8 cellular contexts compared by ENCODE assay signal in the genomic region with DNA sequence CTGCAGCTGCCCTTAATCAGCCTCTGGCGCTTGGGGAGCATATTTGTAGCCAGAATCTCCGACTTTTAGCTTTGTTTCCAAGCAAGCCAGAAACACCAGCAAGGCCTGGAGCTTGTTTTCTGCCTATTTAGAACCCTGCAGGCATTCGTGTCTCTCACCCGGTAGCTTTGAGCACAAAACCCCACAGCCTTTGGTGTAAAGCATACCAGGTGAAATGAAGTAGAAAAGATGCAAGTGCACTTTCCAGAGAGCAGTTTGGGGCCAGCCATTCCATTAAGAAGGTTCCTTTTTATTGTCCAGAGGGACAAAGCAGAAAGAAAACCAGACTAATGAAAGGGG. TPM values are rescaled to one million over a fixed set of nuclear protein-coding genes. Genes with fewer than 3 reads are reported as not detected.
DNase-seq lines count a peak whose midpoint lies in the region; TF ChIP-seq lines count a peak whose summit lies in the region.

No MANE protein-coding gene starts in this region.

- peaks cover 17 to 25% of the 10 kb centered on the region in 2 donors for H3K4me1 ChIP-seq in thyroid gland

- WGBS in thyroid gland, 2 donors = 0% methylated on average over 4 of the region's 4 CpGs

- peaks cover 60% of the 10 kb centered on the region for H3K4me1 Mint-ChIP-seq in activated naive CD4-positive, alpha-beta T cell treated with anti-CD3 and anti-CD28 coated beads, Interleukin-2, amount 50 U/mL, for 24 hours
- H3K4me1 Mint-ChIP-seq in activated CD4-positive, alpha-beta memory T cell treated with anti-CD3 and anti-CD28 coated beads, Interleukin-2, amount 10 ng/mL, durations not matched to agents 7 days and 5 days = peaks cover 35% of the 10 kb centered on the region
- H3K4me1 Mint-ChIP-seq in immature natural killer cell = peaks cover 33 to 58% of the 10 kb centered on the region in 2 donors

- intact Hi-C loops in thyroid gland (cut with DNase I) = no loop called here

- no peaks in the 10 kb centered on the region for H3K9me3 ChIP-seq in thyroid gland

- no peak for TF ChIP-seq POLR2A in thyroid gland (IDR thresholded peaks at IDR 0.05)

- H3K9me3 Mint-ChIP-seq in activated naive CD4-positive, alpha-beta T cell treated with anti-CD3 and anti-CD28 coated beads, Interleukin-2, amount 50 U/mL, for 24 hours = no peaks in the 10 kb centered on the region
- no peaks in the 10 kb centered on the region for H3K9me3 Mint-ChIP-seq in activated CD4-positive, alpha-beta memory T cell treated with anti-CD3 and anti-CD28 coated beads, Interleukin-2, amount 10 ng/mL, durations not matched to agents 7 days and 5 days
- no peaks in the 10 kb centered on the region for H3K9me3 Mint-ChIP-seq in immature natural killer cell

- peak overlapping the region in 2 of 3 donors; percentile 26 to 67 for H3K4me3 ChIP-seq in thyroid gland (replicated peaks in 1 of 3)

- POLR2A ChIA-PET in activated CD4-positive, alpha-beta memory T cell treated with anti-CD3 and anti-CD28 coated beads, Interleukin-2, amount 10 ng/mL, durations not matched to agents 7 days and 5 days (lab: Charles Lee) = interaction anchor here (0.9 to 3.6 kb wide), 6 partner anchors 8 to 197 kb away, joined by 3 to 40 read pairs (median 9); no protein-coding TSS in a partner anchor

- H3K27ac ChIP-seq in thyroid gland = peak overlapping the region; percentile 91 to 93 (median 92)

- peak overlapping the region; percentile 96 for H3K4me3 Mint-ChIP-seq in activated naive CD4-positive, alpha-beta T cell treated with anti-CD3 and anti-CD28 coated beads, Interleukin-2, amount 50 U/mL, for 24 hours
- H3K4me3 Mint-ChIP-seq in activated CD4-positive, alpha-beta memory T cell treated with anti-CD3 and anti-CD28 coated beads, Interleukin-2, amount 10 ng/mL, durations not matched to agents 7 days and 5 days = peak overlapping the region; percentile 89
- peak overlapping the region; percentile 92 to 99 (median 97) for H3K4me3 Mint-ChIP-seq in immature natural killer cell

- DNase-seq in activated naive CD4-positive, alpha-beta T cell treated with anti-CD3 and anti-CD28 coated beads, Interleukin-2, amount 50 U/mL, for 16 hours = no peak
- DNase-seq in activated CD4-positive, alpha-beta memory T cell treated with anti-CD3 and anti-CD28 coated beads, Interleukin-2, amount 10 ng/mL, durations not matched to agents 7 days and 5 days = no peak
- DNase-seq in immature natural killer cell = no peak
- no peak for DNase-seq in thyroid gland
- no peak for DNase-seq in NCI-H510A treated with DMSO at 0.1 percent for 48 hours (lab: John Stamatoyannopoulos, UW)
- no peak for DNase-seq in GM10266 (ENCODE audit: extremely low spot score)
- DNase-seq in amniotic stem cell (lab: John Stamatoyannopoulos, UW) = no peak

- peak overlapping the region; percentile 95 for H3K27ac Mint-ChIP-seq in activated naive CD4-positive, alpha-beta T cell treated with anti-CD3 and anti-CD28 coated beads, Interleukin-2, amount 50 U/mL, for 24 hours
- peak overlapping the region; percentile 97 for H3K27ac Mint-ChIP-seq in activated CD4-positive, alpha-beta memory T cell treated with anti-CD3 and anti-CD28 coated beads, Interleukin-2, amount 10 ng/mL, durations not matched to agents 7 days and 5 days
- H3K27ac Mint-ChIP-seq in immature natural killer cell = peak overlapping the region; percentile 95 to 99 (median 98)

- peaks cover 15 to 18% of the 10 kb centered on the region in 2 donors for H3K36me3 ChIP-seq in thyroid gland

- CTCF ChIA-PET in activated CD4-positive, alpha-beta memory T cell treated with anti-CD3 and anti-CD28 coated beads, Interleukin-2, amount 10 ng/mL, durations not matched to agents 7 days and 5 days (lab: Charles Lee) = interaction anchor here (1.2 to 3.4 kb wide), 7 partner anchors 9 to 197 kb away, joined by 4 to 39 read pairs (median 10); no protein-coding TSS in a partner anchor

- H3K27me3 ChIP-seq in thyroid gland = no peaks in the 10 kb centered on the region

- TF ChIP-seq CTCF in thyroid gland (IDR thresholded peaks at IDR 0.05) (no peak), GM10266 (IDR thresholded peaks at IDR 0.05; ENCODE audit: control insufficient read depth, insufficient read depth, low read depth, missing control alignments) (no peak)

- no peaks in the 10 kb centered on the region for H3K27me3 Mint-ChIP-seq in activated naive CD4-positive, alpha-beta T cell treated with anti-CD3 and anti-CD28 coated beads, Interleukin-2, amount 50 U/mL, for 24 hours
- no peaks in the 10 kb centered on the region for H3K27me3 Mint-ChIP-seq in activated CD4-positive, alpha-beta memory T cell treated with anti-CD3 and anti-CD28 coated beads, Interleukin-2, amount 10 ng/mL, durations not matched to agents 7 days and 5 days
- peaks cover 3 to 10% (median 7%) of the 10 kb centered on the region in 3 donors for H3K27me3 Mint-ChIP-seq in immature natural killer cell (ENCODE audit: low read depth in 3 of 3)

- peaks cover 8% of the 10 kb centered on the region for H3K36me3 Mint-ChIP-seq in activated naive CD4-positive, alpha-beta T cell treated with anti-CD3 and anti-CD28 coated beads, Interleukin-2, amount 50 U/mL, for 24 hours
- H3K36me3 Mint-ChIP-seq in activated CD4-positive, alpha-beta memory T cell treated with anti-CD3 and anti-CD28 coated beads, Interleukin-2, amount 10 ng/mL, durations not matched to agents 7 days and 5 days (ENCODE audit: low read depth) = peaks cover 27% of the 10 kb centered on the region
- peaks cover 9 to 22% (median 15%) of the 10 kb centered on the region in 3 donors for H3K36me3 Mint-ChIP-seq in immature natural killer cell

RNA-seq across cellular contexts. Expression of a gene that starts 0.7 kb away (rescaled TPM):
- 10 to 100 TPM; 26.5 to 27.4 TPM for total RNA-seq in activated CD4-positive, alpha-beta memory T cell treated with anti-CD3 and anti-CD28 coated beads, Interleukin-2, amount 10 ng/mL, durations not matched to agents 7 days and 5 days
- polyA plus RNA-seq in immature natural killer cell = 10 to 100 TPM in 2 of 3 donors, 1 to 10 TPM in 1; 8.4 to 26.8 (median 25.6) TPM
- 10 to 100 TPM in 3 of 4 donors, 1 to 10 TPM in 1; 9.4 to 15.9 (median 12.9) TPM for total RNA-seq in thyroid gland

RNA-seq across cellular contexts. Expression of a gene that starts 0.8 kb away (rescaled TPM):
- total RNA-seq in activated CD4-positive, alpha-beta memory T cell treated with anti-CD3 and anti-CD28 coated beads, Interleukin-2, amount 10 ng/mL, durations not matched to agents 7 days and 5 days = 10 to 100 TPM in 1 of 2 experiments, 1 to 10 TPM in 1; 9.7 to 10.3 TPM
- polyA plus RNA-seq in immature natural killer cell = 1 to 10 TPM in 2 of 3 donors, under 1 TPM in 1; 0.92 to 2.8 (median 2.0) TPM
- total RNA-seq in thyroid gland = 10 to 100 TPM in 1 of 4 donors, 1 to 10 TPM in 3; 7.1 to 10.4 (median 7.6) TPM

RNA-seq across cellular contexts. Expression of a gene that starts 7.5 kb away (rescaled TPM):
- total RNA-seq in activated CD4-positive, alpha-beta memory T cell treated with anti-CD3 and anti-CD28 coated beads, Interleukin-2, amount 10 ng/mL, durations not matched to agents 7 days and 5 days = 1 to 10 TPM; 5.4 to 7.9 TPM
- 1 to 10 TPM; 1.3 to 2.3 (median 1.4) TPM for polyA plus RNA-seq in immature natural killer cell
- total RNA-seq in thyroid gland = 1 to 10 TPM; 1.9 to 8.5 (median 5.9) TPM

RNA-seq across cellular contexts. Expression of a gene that starts 17.3 kb away (rescaled TPM):
- under 1 TPM; 0.53 to 0.86 TPM for total RNA-seq in activated CD4-positive, alpha-beta memory T cell treated with anti-CD3 and anti-CD28 coated beads, Interleukin-2, amount 10 ng/mL, durations not matched to agents 7 days and 5 days
- polyA plus RNA-seq in immature natural killer cell = not detected
- 1 to 10 TPM in 3 of 4 donors, under 1 TPM in 1; 0.56 to 2.5 (median 1.5) TPM for total RNA-seq in thyroid gland
